ENCODE assay signal across 1 cellular context in the genomic region with DNA sequence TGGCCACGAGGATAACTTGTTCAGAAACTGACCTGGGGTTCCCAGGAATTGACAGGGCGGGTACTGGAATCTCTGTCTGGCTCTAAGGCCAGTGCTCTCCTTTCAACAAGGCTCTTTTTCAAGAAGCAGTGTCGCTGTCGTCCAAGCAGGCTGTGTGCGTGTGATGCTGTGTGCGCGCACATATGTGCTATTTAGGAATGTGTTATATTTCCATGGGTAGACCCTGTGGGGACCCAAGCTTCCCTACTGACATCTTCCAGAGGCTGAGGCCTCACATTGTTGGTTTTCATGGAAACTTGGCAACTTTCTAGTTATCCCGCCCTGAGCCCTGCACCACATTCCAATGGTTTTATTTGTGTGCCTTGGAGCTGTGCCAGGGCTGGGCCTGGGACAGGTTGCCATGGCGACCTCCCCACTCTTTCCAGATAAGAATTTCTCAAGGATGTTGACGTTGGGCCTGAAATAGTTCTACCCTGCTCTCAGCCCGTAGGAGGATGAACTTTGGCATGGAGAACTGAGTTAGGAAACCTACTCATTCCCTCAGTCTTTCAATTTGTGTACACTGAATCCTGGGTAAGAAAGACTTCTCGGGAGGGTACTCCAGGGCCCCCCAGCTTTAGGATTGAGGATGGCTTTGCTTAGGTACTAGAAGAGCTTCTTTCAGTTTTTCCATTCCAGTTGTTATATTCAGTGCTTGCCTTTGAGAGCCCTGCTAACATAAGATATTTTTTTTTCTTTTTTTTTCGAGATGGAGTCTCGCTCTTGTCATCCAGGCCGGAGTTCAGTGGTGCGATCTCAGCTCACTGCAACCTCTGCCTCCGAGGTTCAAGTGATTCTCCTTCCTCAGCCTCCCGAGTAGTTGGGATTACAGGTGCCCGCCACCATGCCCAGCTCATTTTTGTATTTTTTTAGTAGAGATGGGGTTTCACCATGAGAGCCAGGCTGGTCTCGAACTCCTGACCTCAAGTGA.
TF ChIP-seq lines count a peak whose summit lies in the region.

No MANE protein-coding gene starts in this region.

TF ChIP-seq in HepG2, 621 proteins besides CTCF, POLR2A, EP300 and RAD21 (continued from another document and continues in another):
- TF ChIP-seq, protein P1, sequence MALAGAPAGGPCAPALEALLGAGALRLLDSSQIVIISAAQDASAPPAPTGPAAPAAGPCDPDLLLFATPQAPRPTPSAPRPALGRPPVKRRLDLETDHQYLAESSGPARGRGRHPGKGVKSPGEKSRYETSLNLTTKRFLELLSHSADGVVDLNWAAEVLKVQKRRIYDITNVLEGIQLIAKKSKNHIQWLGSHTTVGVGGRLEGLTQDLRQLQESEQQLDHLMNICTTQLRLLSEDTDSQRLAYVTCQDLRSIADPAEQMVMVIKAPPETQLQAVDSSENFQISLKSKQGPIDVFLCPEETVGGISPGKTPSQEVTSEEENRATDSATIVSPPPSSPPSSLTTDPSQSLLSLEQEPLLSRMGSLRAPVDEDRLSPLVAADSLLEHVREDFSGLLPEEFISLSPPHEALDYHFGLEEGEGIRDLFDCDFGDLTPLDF (CRISPR knock-in tag; IDR thresholded peaks at IDR 0.05): peak; percentile 54; the same call in 1 of the 2 replicates
- TF ChIP-seq ZFX (CRISPR knock-in tag; IDR thresholded peaks at IDR 0.05; ENCODE audit: low read depth) (peak; percentile 63), MED13 (CRISPR knock-in tag; IDR thresholded peaks at IDR 0.05) (peak; percentile 73; the same call in 1 of the 2 replicates), PLRG1 (conservative IDR thresholded peaks at IDR 0.05) (no peak), HOXA3 (CRISPR knock-in tag; IDR thresholded peaks at IDR 0.05) (peak; percentile 70; the same call in 1 of the 2 replicates), ZNF337 (CRISPR knock-in tag; IDR thresholded peaks at IDR 0.05; ENCODE audit: borderline replicate concordance, low read depth) (0 out of 2 replicates have a peak, but pooled peaks have one; percentile 27), SALL1 (CRISPR knock-in tag; IDR thresholded peaks at IDR 0.05) (peak; percentile 94), SNAPC2 (CRISPR knock-in tag; IDR thresholded peaks at IDR 0.05) (no peak), ZNF30 (CRISPR knock-in tag; IDR thresholded peaks at IDR 0.05) (no peak), ZNF136 (CRISPR knock-in tag; IDR thresholded peaks at IDR 0.05; ENCODE audit: low read depth) (peak; percentile 87), AGO2 (optimal IDR thresholded peaks at IDR 0.05; ENCODE audit: low read depth, low read length) (no peak), SOX13 (IDR thresholded peaks at IDR 0.05) (no peak), SOX13 (CRISPR knock-in tag; conservative IDR thresholded peaks at IDR 0.05 in 1 of 2, IDR thresholded peaks at IDR 0.05 in 1 of 2) (peak in 1 of 2 experiments; percentile 86; a peak in 2 of 4 replicates), SP5 (CRISPR knock-in tag; IDR thresholded peaks at IDR 0.05; ENCODE audit: borderline replicate concordance, low read depth) (peak; percentile 53; the same call in 1 of the 2 replicates), THYN1 (CRISPR knock-in tag; IDR thresholded peaks at IDR 0.05; ENCODE audit: borderline replicate concordance, low read depth) (no peak), ARID2 (CRISPR knock-in tag; IDR thresholded peaks at IDR 0.05; ENCODE audit: borderline replicate concordance) (peak; percentile 62; the same call in 1 of the 2 replicates), MATR3 (CRISPR knock-in tag; IDR thresholded peaks at IDR 0.05) (no peak), KLF11 (CRISPR knock-in tag; IDR thresholded peaks at IDR 0.05) (0 out of 2 replicates have a peak, but pooled peaks have one; percentile 38), ZNF616 (CRISPR knock-in tag; IDR thresholded peaks at IDR 0.05; ENCODE audit: low read depth) (no peak), YY1 (IDR thresholded peaks at IDR 0.05; ENCODE audit: insufficient read depth, insufficient replicate concordance, low read depth, low read length) (peak; percentile 44), ZNF720 (CRISPR knock-in tag; IDR thresholded peaks at IDR 0.05) (no peak), JUNB (CRISPR knock-in tag; IDR thresholded peaks at IDR 0.05; ENCODE audit: borderline replicate concordance) (no peak), MED8 (CRISPR knock-in tag; IDR thresholded peaks at IDR 0.05; ENCODE audit: insufficient replicate concordance) (peak; percentile 30), MIER2 (CRISPR knock-in tag; IDR thresholded peaks at IDR 0.05) (0 out of 2 replicates have a peak, but pooled peaks have one; percentile 26), NCOA2 (CRISPR knock-in tag; IDR thresholded peaks at IDR 0.05) (peak; percentile 86), ZNF530 (CRISPR knock-in tag; IDR thresholded peaks at IDR 0.05; ENCODE audit: low read depth) (no peak), GABPB1 (CRISPR knock-in tag; IDR thresholded peaks at IDR 0.05) (0 out of 2 replicates have a peak, but pooled peaks have one; percentile 7), FOSL2 (CRISPR knock-in tag; IDR thresholded peaks at IDR 0.05) (peak; percentile 70; the same call in 1 of the 2 replicates), HOXA5 (CRISPR knock-in tag; IDR thresholded peaks at IDR 0.05) (peak; percentile 51; the same call in 1 of the 2 replicates), ZNF10 (CRISPR knock-in tag; IDR thresholded peaks at IDR 0.05; ENCODE audit: borderline replicate concordance, low read depth) (no peak)
- TF ChIP-seq, protein P2, sequence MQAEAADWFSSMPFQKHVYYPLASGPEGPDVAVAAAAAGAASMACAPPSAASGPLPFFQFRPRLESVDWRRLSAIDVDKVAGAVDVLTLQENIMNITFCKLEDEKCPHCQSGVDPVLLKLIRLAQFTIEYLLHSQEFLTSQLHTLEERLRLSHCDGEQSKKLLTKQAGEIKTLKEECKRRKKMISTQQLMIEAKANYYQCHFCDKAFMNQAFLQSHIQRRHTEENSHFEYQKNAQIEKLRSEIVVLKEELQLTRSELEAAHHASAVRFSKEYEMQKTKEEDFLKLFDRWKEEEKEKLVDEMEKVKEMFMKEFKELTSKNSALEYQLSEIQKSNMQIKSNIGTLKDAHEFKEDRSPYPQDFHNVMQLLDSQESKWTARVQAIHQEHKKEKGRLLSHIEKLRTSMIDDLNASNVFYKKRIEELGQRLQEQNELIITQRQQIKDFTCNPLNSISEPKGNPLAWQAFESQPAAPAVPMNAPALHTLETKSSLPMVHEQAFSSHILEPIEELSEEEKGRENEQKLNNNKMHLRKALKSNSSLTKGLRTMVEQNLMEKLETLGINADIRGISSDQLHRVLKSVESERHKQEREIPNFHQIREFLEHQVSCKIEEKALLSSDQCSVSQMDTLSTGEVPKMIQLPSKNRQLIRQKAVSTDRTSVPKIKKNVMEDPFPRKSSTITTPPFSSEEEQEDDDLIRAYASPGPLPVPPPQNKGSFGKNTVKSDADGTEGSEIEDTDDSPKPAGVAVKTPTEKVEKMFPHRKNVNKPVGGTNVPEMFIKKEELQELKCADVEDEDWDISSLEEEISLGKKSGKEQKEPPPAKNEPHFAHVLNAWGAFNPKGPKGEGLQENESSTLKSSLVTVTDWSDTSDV (CRISPR knock-in tag; IDR thresholded peaks at IDR 0.05): no peak
- TF ChIP-seq, protein P3, sequence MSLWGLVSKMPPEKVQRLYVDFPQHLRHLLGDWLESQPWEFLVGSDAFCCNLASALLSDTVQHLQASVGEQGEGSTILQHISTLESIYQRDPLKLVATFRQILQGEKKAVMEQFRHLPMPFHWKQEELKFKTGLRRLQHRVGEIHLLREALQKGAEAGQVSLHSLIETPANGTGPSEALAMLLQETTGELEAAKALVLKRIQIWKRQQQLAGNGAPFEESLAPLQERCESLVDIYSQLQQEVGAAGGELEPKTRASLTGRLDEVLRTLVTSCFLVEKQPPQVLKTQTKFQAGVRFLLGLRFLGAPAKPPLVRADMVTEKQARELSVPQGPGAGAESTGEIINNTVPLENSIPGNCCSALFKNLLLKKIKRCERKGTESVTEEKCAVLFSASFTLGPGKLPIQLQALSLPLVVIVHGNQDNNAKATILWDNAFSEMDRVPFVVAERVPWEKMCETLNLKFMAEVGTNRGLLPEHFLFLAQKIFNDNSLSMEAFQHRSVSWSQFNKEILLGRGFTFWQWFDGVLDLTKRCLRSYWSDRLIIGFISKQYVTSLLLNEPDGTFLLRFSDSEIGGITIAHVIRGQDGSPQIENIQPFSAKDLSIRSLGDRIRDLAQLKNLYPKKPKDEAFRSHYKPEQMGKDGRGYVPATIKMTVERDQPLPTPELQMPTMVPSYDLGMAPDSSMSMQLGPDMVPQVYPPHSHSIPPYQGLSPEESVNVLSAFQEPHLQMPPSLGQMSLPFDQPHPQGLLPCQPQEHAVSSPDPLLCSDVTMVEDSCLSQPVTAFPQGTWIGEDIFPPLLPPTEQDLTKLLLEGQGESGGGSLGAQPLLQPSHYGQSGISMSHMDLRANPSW (CRISPR knock-in tag; IDR thresholded peaks at IDR 0.05; ENCODE audit: borderline replicate concordance): peak; percentile 73; the same call in 1 of the 2 replicates
- TF ChIP-seq, protein P4, sequence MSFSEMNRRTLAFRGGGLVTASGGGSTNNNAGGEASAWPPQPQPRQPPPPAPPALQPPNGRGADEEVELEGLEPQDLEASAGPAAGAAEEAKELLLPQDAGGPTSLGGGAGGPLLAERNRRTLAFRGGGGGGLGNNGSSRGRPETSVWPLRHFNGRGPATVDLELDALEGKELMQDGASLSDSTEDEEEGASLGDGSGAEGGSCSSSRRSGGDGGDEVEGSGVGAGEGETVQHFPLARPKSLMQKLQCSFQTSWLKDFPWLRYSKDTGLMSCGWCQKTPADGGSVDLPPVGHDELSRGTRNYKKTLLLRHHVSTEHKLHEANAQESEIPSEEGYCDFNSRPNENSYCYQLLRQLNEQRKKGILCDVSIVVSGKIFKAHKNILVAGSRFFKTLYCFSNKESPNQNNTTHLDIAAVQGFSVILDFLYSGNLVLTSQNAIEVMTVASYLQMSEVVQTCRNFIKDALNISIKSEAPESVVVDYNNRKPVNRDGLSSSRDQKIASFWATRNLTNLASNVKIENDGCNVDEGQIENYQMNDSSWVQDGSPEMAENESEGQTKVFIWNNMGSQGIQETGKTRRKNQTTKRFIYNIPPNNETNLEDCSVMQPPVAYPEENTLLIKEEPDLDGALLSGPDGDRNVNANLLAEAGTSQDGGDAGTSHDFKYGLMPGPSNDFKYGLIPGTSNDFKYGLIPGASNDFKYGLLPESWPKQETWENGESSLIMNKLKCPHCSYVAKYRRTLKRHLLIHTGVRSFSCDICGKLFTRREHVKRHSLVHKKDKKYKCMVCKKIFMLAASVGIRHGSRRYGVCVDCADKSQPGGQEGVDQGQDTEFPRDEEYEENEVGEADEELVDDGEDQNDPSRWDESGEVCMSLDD (CRISPR knock-in tag; IDR thresholded peaks at IDR 0.05; ENCODE audit: borderline replicate concordance): no peak
- TF ChIP-seq, protein P5, sequence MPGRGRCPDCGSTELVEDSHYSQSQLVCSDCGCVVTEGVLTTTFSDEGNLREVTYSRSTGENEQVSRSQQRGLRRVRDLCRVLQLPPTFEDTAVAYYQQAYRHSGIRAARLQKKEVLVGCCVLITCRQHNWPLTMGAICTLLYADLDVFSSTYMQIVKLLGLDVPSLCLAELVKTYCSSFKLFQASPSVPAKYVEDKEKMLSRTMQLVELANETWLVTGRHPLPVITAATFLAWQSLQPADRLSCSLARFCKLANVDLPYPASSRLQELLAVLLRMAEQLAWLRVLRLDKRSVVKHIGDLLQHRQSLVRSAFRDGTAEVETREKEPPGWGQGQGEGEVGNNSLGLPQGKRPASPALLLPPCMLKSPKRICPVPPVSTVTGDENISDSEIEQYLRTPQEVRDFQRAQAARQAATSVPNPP (CRISPR knock-in tag; IDR thresholded peaks at IDR 0.05): 0 out of 2 replicates have a peak, but pooled peaks have one; percentile 29
- TF ChIP-seq, protein P6, sequence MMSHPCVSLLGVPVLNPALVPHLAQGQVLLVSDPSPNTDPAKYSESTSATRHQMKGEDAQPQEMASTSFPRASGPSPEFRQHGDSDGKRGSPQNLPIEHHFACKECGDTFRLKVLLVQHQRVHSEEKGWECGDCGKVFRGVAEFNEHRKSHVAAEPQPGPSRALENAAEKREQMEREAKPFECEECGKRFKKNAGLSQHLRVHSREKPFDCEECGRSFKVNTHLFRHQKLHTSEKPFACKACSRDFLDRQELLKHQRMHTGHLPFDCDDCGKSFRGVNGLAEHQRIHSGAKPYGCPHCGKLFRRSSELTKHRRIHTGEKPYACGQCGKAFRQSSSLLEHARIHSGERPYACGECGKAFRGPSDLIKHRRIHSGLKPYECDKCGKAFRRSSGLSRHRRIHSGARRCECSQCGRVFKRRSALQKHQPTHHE (CRISPR knock-in tag; IDR thresholded peaks at IDR 0.05; ENCODE audit: borderline replicate concordance): no peak
- TF ChIP-seq, protein P7, sequence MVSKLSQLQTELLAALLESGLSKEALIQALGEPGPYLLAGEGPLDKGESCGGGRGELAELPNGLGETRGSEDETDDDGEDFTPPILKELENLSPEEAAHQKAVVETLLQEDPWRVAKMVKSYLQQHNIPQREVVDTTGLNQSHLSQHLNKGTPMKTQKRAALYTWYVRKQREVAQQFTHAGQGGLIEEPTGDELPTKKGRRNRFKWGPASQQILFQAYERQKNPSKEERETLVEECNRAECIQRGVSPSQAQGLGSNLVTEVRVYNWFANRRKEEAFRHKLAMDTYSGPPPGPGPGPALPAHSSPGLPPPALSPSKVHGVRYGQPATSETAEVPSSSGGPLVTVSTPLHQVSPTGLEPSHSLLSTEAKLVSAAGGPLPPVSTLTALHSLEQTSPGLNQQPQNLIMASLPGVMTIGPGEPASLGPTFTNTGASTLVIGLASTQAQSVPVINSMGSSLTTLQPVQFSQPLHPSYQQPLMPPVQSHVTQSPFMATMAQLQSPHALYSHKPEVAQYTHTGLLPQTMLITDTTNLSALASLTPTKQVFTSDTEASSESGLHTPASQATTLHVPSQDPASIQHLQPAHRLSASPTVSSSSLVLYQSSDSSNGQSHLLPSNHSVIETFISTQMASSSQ (IDR thresholded peaks at IDR 0.05; ENCODE audit: low read depth): peak; percentile 13; the same call in 1 of the 2 replicates
- TF ChIP-seq, protein P7 (CRISPR knock-in tag; IDR thresholded peaks at IDR 0.05; ENCODE audit: borderline replicate concordance): peak; percentile 44; the same call in 1 of the 2 replicates
